In genomic region chr5:22480305-22480704, GRCh38 we compare ENCODE assay signal across 3 cellular contexts.
"Had no signal": no experiment of that assay in that cellular context is flagged by ENCODE, and none has a peak within 500 bp of the region (broad histone marks: within the 10 kb centered on the region; RNA-seq: fewer than 3 reads in every experiment).

No MANE protein-coding gene starts in this region.

- DNase-seq: GDM1, GF-D8 had no signal

- ATAC-seq: GM12878 had no signal

- H3K4me3 ChIP-seq: GM12878 had no signal
